In genomic region chr9:21078702-21079101, GRCh38 we compare ENCODE assay signal across 1 cellular context.
TF ChIP-seq lines count a peak whose summit lies in the region.

No MANE protein-coding gene starts in this region.

TF ChIP-seq in HepG2, 621 proteins besides CTCF, POLR2A, EP300 and RAD21:
- TF ChIP-seq ZC3H4 (CRISPR knock-in tag; IDR thresholded peaks at IDR 0.05; ENCODE audit: borderline replicate concordance) (no peak), RXRB (CRISPR knock-in tag; IDR thresholded peaks at IDR 0.05; ENCODE audit: borderline replicate concordance) (no peak), ELF1 (CRISPR knock-in tag; IDR thresholded peaks at IDR 0.05) (0 out of 2 replicates have a peak, but pooled peaks have one; percentile 33), ELF3 (CRISPR knock-in tag; IDR thresholded peaks at IDR 0.05) (0 out of 2 replicates have a peak, but pooled peaks have one; percentile 36)
